In the genomic region with DNA sequence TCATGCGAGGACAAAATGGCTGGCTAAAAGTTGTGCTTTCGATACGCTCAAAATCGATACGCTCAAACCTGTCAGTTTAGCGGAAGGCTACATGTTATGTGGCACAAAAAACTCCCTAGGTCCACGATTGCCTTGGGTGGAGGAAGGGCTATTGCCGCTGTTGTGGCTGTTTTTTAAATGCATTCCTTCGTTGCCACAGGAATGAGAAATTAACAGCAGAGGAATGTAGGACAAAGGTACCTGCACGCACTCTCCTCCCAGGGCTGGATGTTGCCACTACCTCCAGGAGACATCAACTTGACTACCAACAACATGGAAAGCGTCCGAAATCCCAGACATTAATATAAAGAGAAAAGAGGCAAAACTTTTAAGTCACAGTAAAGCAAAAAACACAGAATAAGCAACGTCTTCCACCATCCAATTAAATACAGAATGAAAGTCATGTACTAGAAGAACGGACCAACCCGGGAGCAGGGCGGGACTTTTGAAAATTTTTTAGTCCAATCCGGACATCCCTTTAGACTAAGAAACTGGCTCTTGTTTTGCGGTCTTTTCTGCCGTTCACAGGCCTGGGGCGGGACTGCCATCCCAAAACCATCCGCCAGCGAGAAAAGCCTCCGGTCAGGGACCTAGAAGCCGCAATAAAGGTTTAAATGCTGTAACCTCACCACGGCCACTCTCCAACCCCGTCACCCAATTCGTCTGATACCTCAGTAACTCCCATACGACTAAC, we compare ENCODE assay signal across 8 cellular contexts. TPM values are rescaled to one million over a fixed set of nuclear protein-coding genes. Genes with fewer than 3 reads are reported as not detected.
DNase-seq lines count a peak whose midpoint lies in the region; ATAC-seq, FAIRE-seq and TF ChIP-seq lines count a peak whose summit lies in the region.

No MANE protein-coding gene starts in this region.

- H3K36me3 ChIP-seq in GM06990 (ENCODE audit: control insufficient read depth, insufficient read depth, low read length) (no peaks in the 10 kb centered on the region), pancreas (no peaks in the 10 kb centered on the region), upper lobe of left lung (no peaks in the 10 kb centered on the region)

- intact Hi-C loops in Right ventricle myocardium inferior (cut with DNase I): loop anchor here (1.0 to 2.0 kb wide), 3 partner anchors 28 to 102 kb away; a partner anchor contains a TSS
- intact Hi-C loops in pancreas (cut with DNase I): no loop called here

- H3K4me1 ChIP-seq in pancreas (peaks cover 0 to 4% (median 0%) of the 10 kb centered on the region in 3 donors), upper lobe of left lung (peaks cover 0 to 15% (median 8%) of the 10 kb centered on the region in 4 donors)

- no peaks in the 10 kb centered on the region for H3K27me3 ChIP-seq in GM06990 (replicated peaks; ENCODE audit: control insufficient read depth, insufficient read depth, low read length)
- H3K27me3 ChIP-seq in pancreas: no peaks in the 10 kb centered on the region
- no peaks in the 10 kb centered on the region for H3K27me3 ChIP-seq in upper lobe of left lung

- peaks cover 21% of the 10 kb centered on the region for H3K4me1 Mint-ChIP-seq in HFFc6 (ENCODE audit: low read depth)
- peaks cover 32% of the 10 kb centered on the region for H3K4me1 Mint-ChIP-seq in activated naive CD8-positive, alpha-beta T cell treated with anti-CD3 and anti-CD28 coated beads, Interleukin-2, amount 10 ng/mL, durations not matched to agents 7 days and 5 days

- peak in 1 of 4 donors; percentile 45 for TF ChIP-seq EP300 in upper lobe of left lung (IDR thresholded peaks at IDR 0.05)

- peak overlapping the region; percentile 74 for H3K4me3 ChIP-seq in GM06990 (replicated peaks; ENCODE audit: low read depth, low read length)
- H3K4me3 ChIP-seq in NB4 (ENCODE audit: low read depth, low read length): peak overlapping the region; percentile 77
- H3K4me3 ChIP-seq in pancreas: peak overlapping the region; percentile 46 to 66 (median 56)
- H3K4me3 ChIP-seq in upper lobe of left lung: peak overlapping the region; percentile 61 to 72 (median 70)

- H3K36me3 Mint-ChIP-seq in HFFc6 (ENCODE audit: low read depth): no peaks in the 10 kb centered on the region
- H3K36me3 Mint-ChIP-seq in activated naive CD8-positive, alpha-beta T cell treated with anti-CD3 and anti-CD28 coated beads, Interleukin-2, amount 10 ng/mL, durations not matched to agents 7 days and 5 days: peaks cover 2% of the 10 kb centered on the region

- WGBS in pancreas, 2 donors: 0% methylated on average over 28 of the region's 28 CpGs
- WGBS in upper lobe of left lung, 2 donors: 0% methylated on average over 28 of the region's 28 CpGs

- TF ChIP-seq POLR2A in NB4 (IDR thresholded peaks at IDR 0.05; ENCODE audit: extremely low read depth, insufficient read length) (peak; percentile 82), upper lobe of left lung (IDR thresholded peaks at IDR 0.05) (peak in 3 of 4 donors; percentile 26 to 60 (median 33))

- DNase-seq in GM06990 (ENCODE audit: extremely low read depth, insufficient read length) (peak; percentile 87), HFFc6 (peak; percentile 99), NB4 (ENCODE audit: low read depth) (peak; percentile 97), Right ventricle myocardium inferior (ENCODE audit: missing footprints) (peak; percentile 85), pancreas (peak; percentile 71 to 94 (median 82)), upper lobe of left lung (peak in 1 of 2 donors; percentile 95)
- DNase-seq in activated naive CD8-positive, alpha-beta T cell treated with anti-CD3 and anti-CD28 coated beads, Interleukin-2, amount 10 ng/mL, durations not matched to agents 7 days and 5 days: peak; percentile 81

- peak overlapping the region; percentile 92 for H3K4me3 Mint-ChIP-seq in HFFc6
- peak overlapping the region; percentile 96 for H3K4me3 Mint-ChIP-seq in activated naive CD8-positive, alpha-beta T cell treated with anti-CD3 and anti-CD28 coated beads, Interleukin-2, amount 10 ng/mL, durations not matched to agents 7 days and 5 days

- POLR2A ChIA-PET in activated naive CD8-positive, alpha-beta T cell treated with anti-CD3 and anti-CD28 coated beads, Interleukin-2, amount 10 ng/mL, durations not matched to agents 7 days and 5 days (lab: Charles Lee): interaction anchor here (0.5 to 30.0 kb wide), 39 partner anchors 10 to 1838 kb away, joined by 3 to 1993 read pairs (median 9); a partner anchor contains a TSS

- peaks cover 6% of the 10 kb centered on the region for H3K27me3 Mint-ChIP-seq in HFFc6 (ENCODE audit: insufficient read depth)
- no peaks in the 10 kb centered on the region for H3K27me3 Mint-ChIP-seq in activated naive CD8-positive, alpha-beta T cell treated with anti-CD3 and anti-CD28 coated beads, Interleukin-2, amount 10 ng/mL, durations not matched to agents 7 days and 5 days

- peak overlapping the region; percentile 98 for H3K27ac Mint-ChIP-seq in HFFc6
- peak overlapping the region; percentile 100 for H3K27ac Mint-ChIP-seq in activated naive CD8-positive, alpha-beta T cell treated with anti-CD3 and anti-CD28 coated beads, Interleukin-2, amount 10 ng/mL, durations not matched to agents 7 days and 5 days

- no peaks in the 10 kb centered on the region for H3K9me3 ChIP-seq in pancreas
- H3K9me3 ChIP-seq in upper lobe of left lung: no peaks in the 10 kb centered on the region

- ATAC-seq in SK-N-SH treated with all-trans-retinoic acid at 6 μM for 48 hours (peak; percentile 84), Right ventricle myocardium inferior (peak; percentile 91), pancreas (peak; percentile 78 to 84 (median 81)), upper lobe of left lung (ENCODE audit: low FRiP score in 2 of 2) (peak; percentile 93 to 94)
- peak; percentile 69 for ATAC-seq in activated naive CD8-positive, alpha-beta T cell treated with anti-CD3 and anti-CD28 coated beads, Interleukin-2, amount 10 ng/mL, durations not matched to agents 7 days and 5 days (ENCODE audit: low read depth)

- FAIRE-seq in pancreas (lab: Jason Lieb, UNC): no peak

- TF ChIP-seq CTCF in GM06990 (IDR thresholded peaks at IDR 0.05; ENCODE audit: insufficient read depth, low read length, poor library complexity, severe bottlenecking) (no peak), HFFc6 (IDR thresholded peaks at IDR 0.05) (peak; percentile 31), NB4 (IDR thresholded peaks at IDR 0.05; ENCODE audit: low read depth, low read length) (no peak), pancreas (IDR thresholded peaks at IDR 0.05) (no peak), upper lobe of left lung (IDR thresholded peaks at IDR 0.05) (peak in 5 of 6 experiments; percentile 34 to 43 (median 38))

- H3K27ac ChIP-seq in pancreas (peak overlapping the region; percentile 71 to 97 (median 94)), upper lobe of left lung (peak overlapping the region; percentile 92 to 96 (median 94))

- no peaks in the 10 kb centered on the region; the same call in 1 of the 2 replicates for H3K9me3 Mint-ChIP-seq in HFFc6
- H3K9me3 Mint-ChIP-seq in activated naive CD8-positive, alpha-beta T cell treated with anti-CD3 and anti-CD28 coated beads, Interleukin-2, amount 10 ng/mL, durations not matched to agents 7 days and 5 days: no peaks in the 10 kb centered on the region

TF ChIP-seq in SK-N-SH treated with all-trans-retinoic acid at 6 μM for 48 hours, 23 proteins besides CTCF, POLR2A, EP300 and RAD21 (continues in another document):
- TF ChIP-seq CSDC2 (CRISPR knock-in tag; IDR thresholded peaks at IDR 0.05) (no peak), ZFP30 (CRISPR knock-in tag; IDR thresholded peaks at IDR 0.05) (peak; percentile 31; the same call in 1 of the 2 replicates), RARB (CRISPR knock-in tag; IDR thresholded peaks at IDR 0.05) (peak; percentile 80; the same call in 1 of the 2 replicates), ARNTL (CRISPR knock-in tag; IDR thresholded peaks at IDR 0.05; ENCODE audit: borderline replicate concordance, low read depth) (peak; percentile 86), ZNF70 (CRISPR knock-in tag; IDR thresholded peaks at IDR 0.05) (peak; percentile 38; the same call in 1 of the 2 replicates), GLIS3 (CRISPR knock-in tag; IDR thresholded peaks at IDR 0.05) (peak; percentile 96)
- TF ChIP-seq, protein P1, sequence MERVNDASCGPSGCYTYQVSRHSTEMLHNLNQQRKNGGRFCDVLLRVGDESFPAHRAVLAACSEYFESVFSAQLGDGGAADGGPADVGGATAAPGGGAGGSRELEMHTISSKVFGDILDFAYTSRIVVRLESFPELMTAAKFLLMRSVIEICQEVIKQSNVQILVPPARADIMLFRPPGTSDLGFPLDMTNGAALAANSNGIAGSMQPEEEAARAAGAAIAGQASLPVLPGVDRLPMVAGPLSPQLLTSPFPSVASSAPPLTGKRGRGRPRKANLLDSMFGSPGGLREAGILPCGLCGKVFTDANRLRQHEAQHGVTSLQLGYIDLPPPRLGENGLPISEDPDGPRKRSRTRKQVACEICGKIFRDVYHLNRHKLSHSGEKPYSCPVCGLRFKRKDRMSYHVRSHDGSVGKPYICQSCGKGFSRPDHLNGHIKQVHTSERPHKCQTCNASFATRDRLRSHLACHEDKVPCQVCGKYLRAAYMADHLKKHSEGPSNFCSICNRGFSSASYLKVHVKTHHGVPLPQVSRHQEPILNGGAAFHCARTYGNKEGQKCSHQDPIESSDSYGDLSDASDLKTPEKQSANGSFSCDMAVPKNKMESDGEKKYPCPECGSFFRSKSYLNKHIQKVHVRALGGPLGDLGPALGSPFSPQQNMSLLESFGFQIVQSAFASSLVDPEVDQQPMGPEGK (CRISPR knock-in tag; IDR thresholded peaks at IDR 0.05; ENCODE audit: borderline replicate concordance): peak; percentile 88
- TF ChIP-seq, protein P2, sequence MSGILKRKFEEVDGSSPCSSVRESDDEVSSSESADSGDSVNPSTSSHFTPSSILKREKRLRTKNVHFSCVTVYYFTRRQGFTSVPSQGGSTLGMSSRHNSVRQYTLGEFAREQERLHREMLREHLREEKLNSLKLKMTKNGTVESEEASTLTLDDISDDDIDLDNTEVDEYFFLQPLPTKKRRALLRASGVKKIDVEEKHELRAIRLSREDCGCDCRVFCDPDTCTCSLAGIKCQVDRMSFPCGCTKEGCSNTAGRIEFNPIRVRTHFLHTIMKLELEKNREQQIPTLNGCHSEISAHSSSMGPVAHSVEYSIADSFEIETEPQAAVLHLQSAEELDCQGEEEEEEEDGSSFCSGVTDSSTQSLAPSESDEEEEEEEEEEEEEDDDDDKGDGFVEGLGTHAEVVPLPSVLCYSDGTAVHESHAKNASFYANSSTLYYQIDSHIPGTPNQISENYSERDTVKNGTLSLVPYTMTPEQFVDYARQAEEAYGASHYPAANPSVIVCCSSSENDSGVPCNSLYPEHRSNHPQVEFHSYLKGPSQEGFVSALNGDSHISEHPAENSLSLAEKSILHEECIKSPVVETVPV (CRISPR knock-in tag; IDR thresholded peaks at IDR 0.05): peak; percentile 82; the same call in 1 of the 2 replicates

RNA-seq across cellular contexts. Expression of a gene that starts 32.1 kb away (rescaled TPM):
- 10 to 100 TPM; 16.1 to 21.7 (median 18.3) TPM for total RNA-seq in HFFc6 (2021; fragmentation: NEBNext Ultra II Directional; extraction: Animal tissue kit (Norgen Biotek cat#: 25700))
- 1 to 10 TPM; 5.0 to 7.2 TPM for total RNA-seq in activated naive CD8-positive, alpha-beta T cell treated with anti-CD3 and anti-CD28 coated beads, Interleukin-2, amount 10 ng/mL, durations not matched to agents 7 days and 5 days
- total RNA-seq in Right ventricle myocardium inferior (5.3 TPM), pancreas (10 to 100 TPM in 1 of 6 donors, 1 to 10 TPM in 5; 3.1 to 10.2 (median 3.8) TPM), upper lobe of left lung (10 to 100 TPM in 2 of 6 donors, 1 to 10 TPM in 4; 3.8 to 26.2 (median 8.5) TPM)
- polyA plus RNA-seq in pancreas: 1 to 10 TPM; 3.4 to 3.9 TPM

Comparison
In these comparisons a context has a peak if more than half of its experiments do, and no peak if none do; other contexts are left out.
1. CTCF ChIP-seq: peak in HFFc6 (single experiment) and upper lobe of left lung (5 of 6); none in GM06990 (single experiment), NB4 (single experiment) and pancreas (0 of 4).
2. Peak in every context shown above with its lines, with median percentiles within 50 percentile points of each other: H3K4me3 ChIP-seq and ATAC-seq.